23 cellular contexts compared by ENCODE assay signal in genomic region chr3:111954228-111954990, GRCh38. TPM values are rescaled to one million over a fixed set of nuclear protein-coding genes. Genes with fewer than 3 reads are reported as not detected.
DNase-seq lines count a peak whose midpoint lies in the region; ATAC-seq, FAIRE-seq and TF ChIP-seq lines count a peak whose summit lies in the region.
"Had no signal": no experiment of that assay in that cellular context is flagged by ENCODE, and none has a peak within 500 bp of the region (broad histone marks: within the 10 kb centered on the region; RNA-seq: fewer than 3 reads in every experiment).

No MANE protein-coding gene starts in this region.

- H3K4me1 ChIP-seq in K562 (replicated peaks in 1 of 2; ENCODE audit: control insufficient read depth in 2 of 2, insufficient read depth in 2 of 2, low read length in 2 of 2) (no peaks in the 10 kb centered on the region), HepG2 (ENCODE audit: insufficient read depth, low read length) (no peaks in the 10 kb centered on the region), upper lobe of left lung (no peaks in the 10 kb centered on the region)
- H3K4me1 ChIP-seq: BLaER1, left lung, uterus had no signal

- no peaks in the 10 kb centered on the region for H3K9me1 ChIP-seq in K562 (ENCODE audit: control insufficient read depth, insufficient read depth, low read length)

- CTCF ChIA-PET in BJ (lab: Yijun Ruan, JAX) (interaction anchor here (0.5 to 2.3 kb wide), 12 partner anchors 10 to 285 kb away, joined by 3 to 6 read pairs (median 3); partner anchors contain the start of gene ABHD10), K562 (lab: Yijun Ruan, JAX; ENCODE audit: low intra/inter-chr PET ratio) (no interaction called here), HepG2 (lab: Yijun Ruan, JAX; ENCODE audit: low intra/inter-chr PET ratio, low total read pairs) (no interaction called here)

- no peak overlapping the region for H3K27ac ChIP-seq in K562 (ENCODE audit: extremely low read depth, low read depth, low read length)
- no peak overlapping the region for H3K27ac ChIP-seq in HepG2 (ENCODE audit: extremely low read length, insufficient read depth, low read length)
- no peak overlapping the region for H3K27ac ChIP-seq in upper lobe of left lung
- H3K27ac ChIP-seq: BLaER1, left lung, spleen, uterus had no signal

- no peaks in the 10 kb centered on the region for H3K9me3 ChIP-seq in K562 (replicated peaks; ENCODE audit: control insufficient read depth, insufficient read depth, low read depth, low read length)
- H3K9me3 ChIP-seq in HepG2 (ENCODE audit: low read length): no peaks in the 10 kb centered on the region
- no peaks in the 10 kb centered on the region for H3K9me3 ChIP-seq in upper lobe of left lung
- H3K9me3 ChIP-seq: BLaER1, HAP-1, left lung, spleen, uterus had no signal

- FAIRE-seq in K562 (lab: Jason Lieb, UNC) (no peak), HepG2 (lab: Jason Lieb, UNC) (no peak)
- FAIRE-seq: TTC549 had no signal

- H3K4me3 ChIP-seq in BJ (ENCODE audit: low read depth, low read length) (no peak overlapping the region), LNCaP clone FGC (ENCODE audit: low read depth, low read length) (no peak overlapping the region), K562 (no peak overlapping the region), HepG2 (replicated peaks in 1 of 3; ENCODE audit: insufficient read depth in 1 of 3, low read depth in 2 of 3, low read length in 3 of 3) (no peak overlapping the region), upper lobe of left lung (no peak overlapping the region)
- H3K4me3 ChIP-seq: BLaER1, HAP-1, left lung, spleen, uterus had no signal

- H3K9ac ChIP-seq in K562 (ENCODE audit: insufficient read depth in 1 of 2, low read depth in 2 of 2, low read length in 2 of 2): no peak overlapping the region
- no peak overlapping the region for H3K9ac ChIP-seq in HepG2 (ENCODE audit: insufficient read depth, low read depth, low read length)
- H3K9ac ChIP-seq: BLaER1 had no signal

- BruUV-seq in K562 (replicated peaks; lab: Mats Ljungman, UMichigan): no TSS peak
- no TSS peak for BruUV-seq in HepG2 (replicated peaks; lab: Mats Ljungman, UMichigan)

- H3K9me3 Mint-ChIP-seq in activated T-cell treated with anti-CD3 and anti-CD28 coated beads, Interleukin-2, amount 50 U/mL, for 24 hours: no peaks in the 10 kb centered on the region
- H3K9me3 Mint-ChIP-seq in immature natural killer cell: no peaks in the 10 kb centered on the region
- H3K9me3 Mint-ChIP-seq: neural crest cell had no signal

- H3K27me3 ChIP-seq in BJ (ENCODE audit: control insufficient read depth, insufficient read depth, low read length) (no peaks in the 10 kb centered on the region), K562 (ENCODE audit: control insufficient read depth in 2 of 2, insufficient read depth in 2 of 2, low read length in 2 of 2) (0 out of 5 replicates have a peak, but pooled peaks cover 0 to 6% of the 10 kb centered on the region in 2 experiments), HepG2 (ENCODE audit: control insufficient read depth in 1 of 2, insufficient read depth in 2 of 2, low read length in 2 of 2) (no peaks in the 10 kb centered on the region), upper lobe of left lung (no peaks in the 10 kb centered on the region)
- H3K27me3 ChIP-seq: BLaER1, left lung, spleen, uterus had no signal

- no peaks in the 10 kb centered on the region for H3K79me2 ChIP-seq in K562 (ENCODE audit: control insufficient read depth, insufficient read depth, low read length)
- no peaks in the 10 kb centered on the region for H3K79me2 ChIP-seq in HepG2 (ENCODE audit: insufficient read depth, low read length)

- H3K27me3 Mint-ChIP-seq in activated T-cell treated with anti-CD3 and anti-CD28 coated beads, Interleukin-2, amount 50 U/mL, for 24 hours: no peaks in the 10 kb centered on the region
- H3K27me3 Mint-ChIP-seq in immature natural killer cell (ENCODE audit: low read depth in 3 of 3): no peaks in the 10 kb centered on the region
- H3K27me3 Mint-ChIP-seq: activated CD8-positive, alpha-beta memory T cell treated with anti-CD3 and anti-CD28 coated beads, Interleukin-2, amount 10 ng/mL, durations not matched to agents 7 days and 5 days had no signal

- TF ChIP-seq RAD21 in K562 (CRISPR knock-in tag; conservative IDR thresholded peaks at IDR 0.05 in 1 of 2, IDR thresholded peaks at IDR 0.05 in 1 of 2) (no peak), HepG2 (CRISPR knock-in tag; IDR thresholded peaks at IDR 0.05) (no peak)

- no peak overlapping the region for H3K4me2 ChIP-seq in K562 (ENCODE audit: insufficient read depth, low read length)
- no peak overlapping the region for H3K4me2 ChIP-seq in HepG2 (ENCODE audit: low read depth, low read length)
- H3K4me2 ChIP-seq: BLaER1 had no signal

- H4K20me1 ChIP-seq in K562 (replicated peaks; ENCODE audit: control insufficient read depth, insufficient read depth, low read length) (no peaks in the 10 kb centered on the region), HepG2 (ENCODE audit: insufficient read depth, low read length) (no peaks in the 10 kb centered on the region)
- H4K20me1 ChIP-seq: BLaER1 had no signal

- ATAC-seq in K562 (no peak), HepG2 (no peak), upper lobe of left lung (ENCODE audit: low FRiP score in 2 of 2) (no peak)
- ATAC-seq: activated CD8-positive, alpha-beta memory T cell treated with anti-CD3 and anti-CD28 coated beads, Interleukin-2, amount 10 ng/mL, durations not matched to agents 7 days and 5 days; left lung had no signal

- 0% methylated on average over 6 of the region's 6 CpGs for WGBS in K562 (ENCODE audit: insufficient coverage, low coverage, missing lambda C conversion rate)
- 76% methylated on average over 6 of the region's 6 CpGs for WGBS in HepG2 (ENCODE audit: low lambda C conversion rate)
- WGBS in upper lobe of left lung, 2 donors: 57 to 62% methylated on average over 6 of the region's 6 CpGs

- H3K4me3 Mint-ChIP-seq in activated T-cell treated with anti-CD3 and anti-CD28 coated beads, Interleukin-2, amount 50 U/mL, for 24 hours: no peak overlapping the region
- no peak overlapping the region for H3K4me3 Mint-ChIP-seq in immature natural killer cell
- H3K4me3 Mint-ChIP-seq: activated CD8-positive, alpha-beta memory T cell treated with anti-CD3 and anti-CD28 coated beads, Interleukin-2, amount 10 ng/mL, durations not matched to agents 7 days and 5 days; neural crest cell had no signal

- H3K27ac Mint-ChIP-seq in activated T-cell treated with anti-CD3 and anti-CD28 coated beads, Interleukin-2, amount 50 U/mL, for 24 hours: no peak overlapping the region
- no peak overlapping the region for H3K27ac Mint-ChIP-seq in immature natural killer cell
- H3K27ac Mint-ChIP-seq: activated CD8-positive, alpha-beta memory T cell treated with anti-CD3 and anti-CD28 coated beads, Interleukin-2, amount 10 ng/mL, durations not matched to agents 7 days and 5 days had no signal

- TF ChIP-seq POLR2A in K562 (conservative IDR thresholded peaks at IDR 0.05) (no peak), HepG2 (IDR thresholded peaks at IDR 0.05; ENCODE audit: insufficient read depth in 1 of 2, low read depth in 2 of 2, low read length in 2 of 2) (no peak), upper lobe of left lung (IDR thresholded peaks at IDR 0.05) (no peak)

- H3K36me3 Mint-ChIP-seq in activated T-cell treated with anti-CD3 and anti-CD28 coated beads, Interleukin-2, amount 50 U/mL, for 24 hours (ENCODE audit: low read depth): no peaks in the 10 kb centered on the region
- peaks cover 15 to 35% (median 18%) of the 10 kb centered on the region in 3 donors for H3K36me3 Mint-ChIP-seq in immature natural killer cell
- H3K36me3 Mint-ChIP-seq: activated CD8-positive, alpha-beta memory T cell treated with anti-CD3 and anti-CD28 coated beads, Interleukin-2, amount 10 ng/mL, durations not matched to agents 7 days and 5 days had no signal

- intact Hi-C loops in K562 (cut with micrococcal nuclease) (no loop called here), HepG2 (cut with micrococcal nuclease; ENCODE audit: unreplicated experiment) (no loop called here)

- TF ChIP-seq CTCF in BJ (IDR thresholded peaks at IDR 0.05; ENCODE audit: insufficient read depth, low read depth, low read length) (no peak), LNCaP clone FGC (IDR thresholded peaks at IDR 0.05; ENCODE audit: control insufficient read depth, extremely low read depth, insufficient read depth) (no peak), K562 (IDR thresholded peaks at IDR 0.05 in 2 of 3, conservative IDR thresholded peaks at IDR 0.05 in 1 of 3; ENCODE audit: insufficient read depth in 2 of 3, low read depth in 1 of 3, low read length in 3 of 3) (no peak), HepG2 (CRISPR knock-in tag; IDR thresholded peaks at IDR 0.05) (no peak), upper lobe of left lung (IDR thresholded peaks at IDR 0.05) (no peak)

- H3K4me1 Mint-ChIP-seq in activated T-cell treated with anti-CD3 and anti-CD28 coated beads, Interleukin-2, amount 50 U/mL, for 24 hours (ENCODE audit: low read depth): no peaks in the 10 kb centered on the region
- H3K4me1 Mint-ChIP-seq in immature natural killer cell: peaks cover 0 to 11% of the 10 kb centered on the region in 2 donors

- DNase-seq in BJ (ENCODE audit: low read depth) (peak; percentile 82), LNCaP clone FGC (ENCODE audit: low read depth) (peak; percentile 67), K562 (ENCODE audit: extremely low read depth in 1 of 4, low spot score in 3 of 4) (no peak), HepG2 (ENCODE audit: low spot score) (no peak), medulla oblongata (ENCODE audit: extremely low spot score) (no peak), immature natural killer cell (no peak), upper lobe of left lung (no peak)
- no peak for DNase-seq in activated T-cell treated with anti-CD3 and anti-CD28 coated beads, Interleukin-2, amount 50 U/mL, for 24 hours
- DNase-seq: activated CD4-positive, alpha-beta T cell treated with anti-CD3 and anti-CD28 coated beads for 4 hours; activated CD8-positive, alpha-beta memory T cell treated with anti-CD3 and anti-CD28 coated beads, Interleukin-2, amount 10 ng/mL, durations not matched to agents 7 days and 5 days; Calu3; head of caudate nucleus; left lung; NCI-H510A; spleen; stimulated activated CD4-positive, alpha-beta T cell treated with anti-CD3 and anti-CD28 coated beads, Interleukin-4, amount 100 ng/mL, for 4 hours; uterus had no signal

- POLR2A ChIA-PET in BJ (lab: Charles Lee): interaction anchor here (0.6 kb wide), 1 partner anchor 260 kb away, joined by 3 read pairs; no protein-coding TSS in a partner anchor
- POLR2A ChIA-PET in K562 (lab: Yijun Ruan, JAX): interaction anchor here (0.5 kb wide), 1 partner anchor 157 kb away, joined by 3 read pairs; no protein-coding TSS in a partner anchor
- POLR2A ChIA-PET in HepG2 (lab: Yijun Ruan, JAX): interaction anchor here (0.5 kb wide), 1 partner anchor 215 kb away, joined by 3 read pairs; no protein-coding TSS in a partner anchor

- peaks cover 15% of the 10 kb centered on the region for H3K36me3 ChIP-seq in BJ (ENCODE audit: control insufficient read depth, insufficient read depth, low read length)
- no peaks in the 10 kb centered on the region for H3K36me3 ChIP-seq in K562 (ENCODE audit: control insufficient read depth, insufficient read depth, low read length)
- peaks cover 0 to 16% of the 10 kb centered on the region in 2 experiments; a peak in 2 of 5 replicates for H3K36me3 ChIP-seq in HepG2 (replicated peaks in 1 of 2; ENCODE audit: control insufficient read depth in 1 of 2, insufficient read depth in 2 of 2, low read length in 2 of 2)
- peaks cover 0 to 12% (median 0%) of the 10 kb centered on the region in 4 donors for H3K36me3 ChIP-seq in upper lobe of left lung
- H3K36me3 ChIP-seq: HAP-1, uterus had no signal

- no peak overlapping the region for H2AFZ ChIP-seq in K562 (ENCODE audit: low read depth, low read length)
- H2AFZ ChIP-seq in HepG2 (ENCODE audit: low read length): no peak overlapping the region

- TF ChIP-seq EP300 in K562 (IDR thresholded peaks at IDR 0.05; ENCODE audit: low read length): no peak
- no peak for TF ChIP-seq EP300 in HepG2 (IDR thresholded peaks at IDR 0.05; ENCODE audit: low read depth in 2 of 2, low read length in 2 of 2)
- no peak for TF ChIP-seq EP300 in HepG2 (CRISPR knock-in tag; IDR thresholded peaks at IDR 0.05; ENCODE audit: borderline replicate concordance)
- no peak for TF ChIP-seq EP300 in upper lobe of left lung (IDR thresholded peaks at IDR 0.05)

- in situ Hi-C loops in K562 (cut with MboI) (no loop called here), HepG2 (cut with HindIII; ENCODE audit: extremely low pct_ligation_motif_present, low pct_unique_long_range_greater_than_20kb) (no loop called here)

RNA-seq across cellular contexts. Expression of gene ABHD10, which starts 24.4 kb away (rescaled TPM):
- 12.6 and 21.1 TPM in 2 replicates for polyA plus RNA-seq in BJ (2011; rRNA removed)
- 9.6 and 11.3 TPM in 2 replicates for polyA minus RNA-seq in BJ (2011; rRNA and poly(A)+ RNA removed)
- total RNA-seq in K562 (2011; cell fraction: chromatin; rRNA removed; ENCODE audit: low replicate concordance): 5.6 and 18.7 TPM in 2 replicates
- total RNA-seq in K562 (2011; cell fraction: nucleolus; rRNA removed): 3.6 and 4.3 TPM in 2 replicates
- total RNA-seq in K562 (2011; cell fraction: nucleoplasm; rRNA removed): 8.4 and 15.9 TPM in 2 replicates
- total RNA-seq in K562 (2014; rRNA removed): 10.1 and 11.4 TPM in 2 replicates
- total RNA-seq in K562 (2014; rRNA removed; fragmentation: Illumina TruSeq; extraction: Trizol): 14.8 and 17.5 TPM in 2 replicates
- 12.7 and 14.1 TPM in 2 replicates for total RNA-seq in K562 (2015; rRNA removed; fragmentation: Illumina TruSeq; extraction: Trizol)
- total RNA-seq in K562 (2021): 17.4 and 19.5 TPM in 2 replicates
- 29.5 and 29.7 TPM in 2 replicates for polyA plus RNA-seq in K562 (2011; rRNA removed)
- polyA plus RNA-seq in K562 (2011; cell fraction: cytosol; rRNA removed): 6.8 and 11.7 TPM in 2 replicates
- 10.6 and 15.1 TPM in 2 replicates for polyA plus RNA-seq in K562 (2011; cell fraction: nucleus; rRNA removed)
- polyA plus RNA-seq in K562 (2012): 10.8 and 12.4 TPM in 2 replicates
- polyA plus RNA-seq in K562 (2014; fragmentation: Illumina TruSeq; extraction: Trizol): 11.5 and 15.8 TPM in 2 replicates
- polyA plus RNA-seq in K562 (2014; fragmentation: Nextera tagmentation; extraction: Ambion mirVana): 1 to 10 TPM; 6.1 to 9.9 TPM
- 11.5 and 11.8 TPM in 2 replicates for polyA plus RNA-seq in K562 (2014; rRNA removed)
- 40.5 and 49.7 TPM in 2 replicates for polyA minus RNA-seq in K562 (2011; rRNA and poly(A)+ RNA removed)
- 10.4 and 14.7 TPM in 2 replicates for polyA minus RNA-seq in K562 (2011; cell fraction: cytosol; rRNA and poly(A)+ RNA removed)
- polyA minus RNA-seq in K562 (2011; cell fraction: nucleus; rRNA and poly(A)+ RNA removed): 7.8 and 16.7 TPM in 2 replicates
- 50.2 and 84.8 TPM in 2 replicates for total RNA-seq in HepG2 (2016; rRNA removed; fragmentation: Illumina TruSeq; extraction: Trizol)
- total RNA-seq in HepG2 (2016; cell fraction: cytosol; rRNA removed; fragmentation: Illumina TruSeq; extraction: Trizol; ENCODE audit: low read depth): 3.8 and 4.5 TPM in 2 replicates
- 50.2 and 84.9 TPM in 2 replicates for total RNA-seq in HepG2 (2016; cell fraction: insoluble cytoplasmic fraction; rRNA removed; fragmentation: Illumina TruSeq; extraction: Trizol)
- total RNA-seq in HepG2 (2016; cell fraction: membrane; rRNA removed; fragmentation: Illumina TruSeq; extraction: Trizol): 13.5 and 16.1 TPM in 2 replicates
- total RNA-seq in HepG2 (2016; cell fraction: nucleus; rRNA removed; fragmentation: Illumina TruSeq; extraction: Trizol): 27.8 and 30.5 TPM in 2 replicates
- 16.7 and 22.8 TPM in 2 replicates for polyA plus RNA-seq in HepG2 (2011; rRNA removed)
- 9.7 and 13.8 TPM in 2 replicates for polyA plus RNA-seq in HepG2 (2011; cell fraction: cytosol; rRNA removed)
- 7.1 and 8.8 TPM in 2 replicates for polyA plus RNA-seq in HepG2 (2011; cell fraction: nucleus; rRNA removed)
- polyA plus RNA-seq in HepG2 (2012): 16.3 and 20.8 TPM in 2 replicates
- polyA plus RNA-seq in HepG2 (2016; cell fraction: cytosol; fragmentation: Illumina TruSeq; extraction: Trizol; ENCODE audit: low read depth): 2.6 and 3.0 TPM in 2 replicates
- 62.4 and 64.2 TPM in 2 replicates for polyA plus RNA-seq in HepG2 (2016; cell fraction: insoluble cytoplasmic fraction; fragmentation: Illumina TruSeq; extraction: Trizol; ENCODE audit: low read depth)
- polyA plus RNA-seq in HepG2 (2016; cell fraction: membrane; fragmentation: Illumina TruSeq; extraction: Trizol; ENCODE audit: low read depth): 7.6 and 8.6 TPM in 2 replicates
- polyA plus RNA-seq in HepG2 (2016; cell fraction: nucleus; fragmentation: Illumina TruSeq; extraction: Trizol; ENCODE audit: insufficient read depth, low read depth): 33.2 and 36.3 TPM in 2 replicates
- 18.4 and 19.3 TPM in 2 replicates for polyA minus RNA-seq in HepG2 (2011; rRNA and poly(A)+ RNA removed; ENCODE audit: low replicate concordance)
- polyA minus RNA-seq in HepG2 (2011; cell fraction: cytosol; rRNA and poly(A)+ RNA removed): 20.8 and 25.8 TPM in 2 replicates
- polyA minus RNA-seq in HepG2 (2011; cell fraction: nucleus; rRNA and poly(A)+ RNA removed): 22.8 and 24.7 TPM in 2 replicates
- 10 to 100 TPM; 22.2 to 27.7 (median 24.2) TPM for polyA plus RNA-seq in immature natural killer cell
- 10 to 100 TPM in 4 of 6 donors, 1 to 10 TPM in 2; 3.2 to 26.4 (median 18.1) TPM for total RNA-seq in upper lobe of left lung

RNA-seq across cellular contexts. Expression of gene TAGLN3, which starts 44.3 kb away (rescaled TPM):
- polyA plus RNA-seq in BJ (2011; rRNA removed): 0.09 TPM in 1 of 2 replicates, not detected in the other
- polyA minus RNA-seq in BJ (2011; rRNA and poly(A)+ RNA removed): 0.46 TPM in 1 of 2 replicates, not detected in the other
- not detected in 2 replicates for total RNA-seq in K562 (2011; cell fraction: chromatin; rRNA removed; ENCODE audit: low replicate concordance)
- total RNA-seq in K562 (2011; cell fraction: nucleolus; rRNA removed): not detected in 2 replicates
- total RNA-seq in K562 (2011; cell fraction: nucleoplasm; rRNA removed): not detected in 2 replicates
- total RNA-seq in K562 (2014; rRNA removed): not detected in 2 replicates
- not detected in 2 replicates for total RNA-seq in K562 (2014; rRNA removed; fragmentation: Illumina TruSeq; extraction: Trizol)
- not detected in 2 replicates for total RNA-seq in K562 (2015; rRNA removed; fragmentation: Illumina TruSeq; extraction: Trizol)
- total RNA-seq in K562 (2021): not detected in 2 replicates
- 0.06 TPM in 1 of 2 replicates, not detected in the other for polyA plus RNA-seq in K562 (2011; rRNA removed)
- polyA plus RNA-seq in K562 (2011; cell fraction: cytosol; rRNA removed): 0.09 and 0.15 TPM in 2 replicates
- polyA plus RNA-seq in K562 (2011; cell fraction: nucleus; rRNA removed): 0.30 TPM in 1 of 2 replicates, not detected in the other
- not detected in 2 replicates for polyA plus RNA-seq in K562 (2012)
- polyA plus RNA-seq in K562 (2014; fragmentation: Illumina TruSeq; extraction: Trizol): not detected in 2 replicates
- under 1 TPM in 1 of 2 experiments, not detected in 1; 0.06 TPM for polyA plus RNA-seq in K562 (2014; fragmentation: Nextera tagmentation; extraction: Ambion mirVana)
- polyA plus RNA-seq in K562 (2014; rRNA removed): not detected in 2 replicates
- polyA minus RNA-seq in K562 (2011; rRNA and poly(A)+ RNA removed): not detected in 2 replicates
- not detected in 2 replicates for polyA minus RNA-seq in K562 (2011; cell fraction: cytosol; rRNA and poly(A)+ RNA removed)
- not detected in 2 replicates for polyA minus RNA-seq in K562 (2011; cell fraction: nucleus; rRNA and poly(A)+ RNA removed)
- total RNA-seq in HepG2 (2016; rRNA removed; fragmentation: Illumina TruSeq; extraction: Trizol): 0.80 and 0.91 TPM in 2 replicates
- 0.40 and 0.71 TPM in 2 replicates for total RNA-seq in HepG2 (2016; cell fraction: cytosol; rRNA removed; fragmentation: Illumina TruSeq; extraction: Trizol; ENCODE audit: low read depth)
- 0.43 and 0.77 TPM in 2 replicates for total RNA-seq in HepG2 (2016; cell fraction: insoluble cytoplasmic fraction; rRNA removed; fragmentation: Illumina TruSeq; extraction: Trizol)
- 0.34 and 0.86 TPM in 2 replicates for total RNA-seq in HepG2 (2016; cell fraction: membrane; rRNA removed; fragmentation: Illumina TruSeq; extraction: Trizol)
- not detected in 2 replicates for total RNA-seq in HepG2 (2016; cell fraction: nucleus; rRNA removed; fragmentation: Illumina TruSeq; extraction: Trizol)
- polyA plus RNA-seq in HepG2 (2011; rRNA removed): 0.51 and 0.60 TPM in 2 replicates
- 0.35 and 0.43 TPM in 2 replicates for polyA plus RNA-seq in HepG2 (2011; cell fraction: cytosol; rRNA removed)
- 0.45 and 0.47 TPM in 2 replicates for polyA plus RNA-seq in HepG2 (2011; cell fraction: nucleus; rRNA removed)
- polyA plus RNA-seq in HepG2 (2012): not detected in 2 replicates
- 0.47 and 0.54 TPM in 2 replicates for polyA plus RNA-seq in HepG2 (2016; cell fraction: cytosol; fragmentation: Illumina TruSeq; extraction: Trizol; ENCODE audit: low read depth)
- 0.81 and 0.86 TPM in 2 replicates for polyA plus RNA-seq in HepG2 (2016; cell fraction: insoluble cytoplasmic fraction; fragmentation: Illumina TruSeq; extraction: Trizol; ENCODE audit: low read depth)
- polyA plus RNA-seq in HepG2 (2016; cell fraction: membrane; fragmentation: Illumina TruSeq; extraction: Trizol; ENCODE audit: low read depth): 0.52 and 0.73 TPM in 2 replicates
- 0.87 TPM in 1 of 2 replicates, not detected in the other for polyA plus RNA-seq in HepG2 (2016; cell fraction: nucleus; fragmentation: Illumina TruSeq; extraction: Trizol; ENCODE audit: insufficient read depth, low read depth)
- polyA minus RNA-seq in HepG2 (2011; rRNA and poly(A)+ RNA removed; ENCODE audit: low replicate concordance): 0.44 TPM in 1 of 2 replicates, not detected in the other
- polyA minus RNA-seq in HepG2 (2011; cell fraction: cytosol; rRNA and poly(A)+ RNA removed): not detected in 2 replicates
- polyA minus RNA-seq in HepG2 (2011; cell fraction: nucleus; rRNA and poly(A)+ RNA removed): not detected in 2 replicates
- not detected for polyA plus RNA-seq in immature natural killer cell
- total RNA-seq in upper lobe of left lung: 1 to 10 TPM in 1 of 6 donors, not detected in 5; 1.5 TPM
- total RNA-seq: activated CD8-positive, alpha-beta memory T cell treated with anti-CD3 and anti-CD28 coated beads, Interleukin-2, amount 10 ng/mL, durations not matched to agents 7 days and 5 days; Calu3; mononuclear cell; spleen; subcutaneous adipose tissue had no signal
- polyA plus RNA-seq: spleen had no signal

Comparison
In these comparisons a context has a peak if more than half of its experiments do, and no peak if none do; other contexts are left out.
1. DNase-seq: peak in BJ (single experiment) and LNCaP clone FGC (single experiment); none in K562 (0 of 4), HepG2 (single experiment), medulla oblongata (single experiment), activated T-cell treated with anti-CD3 and anti-CD28 coated beads, Interleukin-2, amount 50 U/mL, for 24 hours (single experiment), immature natural killer cell (0 of 3) and upper lobe of left lung (0 of 2).